Comparison of ENCODE assay signal across 8 cellular contexts in the genomic region with DNA sequence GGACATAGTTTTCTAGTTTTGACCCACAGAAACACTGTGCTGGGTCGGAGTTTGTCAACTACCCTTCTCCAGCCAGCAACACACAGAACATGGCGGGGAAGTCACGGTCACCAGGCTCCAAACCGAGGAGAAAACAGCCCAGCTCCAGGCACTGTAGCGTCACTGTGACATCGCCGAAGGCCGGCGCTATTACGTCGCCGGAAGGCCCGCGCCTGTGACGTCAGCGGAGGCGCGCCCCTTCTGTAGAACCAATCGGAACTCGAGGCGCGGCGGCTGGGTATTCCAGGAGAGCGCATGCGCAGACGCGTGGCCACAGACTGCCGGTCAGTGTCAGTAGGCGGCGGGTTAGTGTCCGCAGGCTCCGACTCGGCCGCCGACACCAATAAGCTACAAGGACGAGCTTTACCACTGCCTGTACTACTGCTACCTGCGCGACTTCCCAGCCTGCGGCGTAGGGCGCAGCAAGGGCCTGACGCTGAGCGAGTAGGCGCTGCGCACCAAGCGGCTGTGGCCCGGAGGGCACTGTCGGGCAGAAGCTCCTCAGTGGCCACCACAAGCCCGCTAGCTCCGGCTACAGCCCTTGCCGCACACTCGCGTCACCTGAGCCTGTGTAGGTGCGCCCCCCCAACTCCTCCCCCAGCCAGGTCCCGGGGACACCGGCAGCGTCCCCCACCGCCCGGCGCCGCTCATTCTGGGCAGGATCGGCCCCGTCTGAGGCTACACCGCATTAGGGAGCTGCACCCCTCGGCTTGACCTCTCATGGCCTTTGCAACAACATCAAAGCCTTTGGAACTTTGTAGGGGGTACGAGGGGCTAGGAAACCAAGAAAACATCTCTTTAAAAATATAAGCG. TPM values are rescaled to one million over a fixed set of nuclear protein-coding genes. Genes with fewer than 3 reads are reported as not detected.
DNase-seq lines count a peak whose midpoint lies in the region; ATAC-seq, FAIRE-seq and TF ChIP-seq lines count a peak whose summit lies in the region.

No MANE protein-coding gene starts in this region.

- FAIRE-seq in astrocyte (lab: Jason Lieb, UNC): no peak

- H3K79me2 ChIP-seq in astrocyte (ENCODE audit: insufficient read depth, low read length): no peaks in the 10 kb centered on the region

- peak overlapping the region; percentile 98 for H3K4me2 ChIP-seq in astrocyte (ENCODE audit: low read length)

- TF ChIP-seq CTCF in astrocyte (IDR thresholded peaks at IDR 0.05; ENCODE audit: insufficient read depth, low read depth, low read length) (no peak), psoas muscle (IDR thresholded peaks at IDR 0.05) (peak; percentile 30)

- no peaks in the 10 kb centered on the region for H3K9me3 Mint-ChIP-seq in astrocyte (ENCODE audit: unreplicated experiment)

- no peaks in the 10 kb centered on the region for H3K9me3 ChIP-seq in astrocyte (ENCODE audit: insufficient read depth, low read depth, low read length)
- H3K9me3 ChIP-seq in right cardiac atrium (ENCODE audit: control insufficient read depth, low read length): no peaks in the 10 kb centered on the region
- H3K9me3 ChIP-seq in psoas muscle: no peaks in the 10 kb centered on the region

- peak overlapping the region; percentile 63 for H3K27ac Mint-ChIP-seq in astrocyte (ENCODE audit: unreplicated experiment)

- intact Hi-C loops in right cardiac atrium (cut with DNase I): no loop called here
- intact Hi-C loops in psoas muscle (cut with DNase I): no loop called here

- peak overlapping the region; percentile 75 for H3K4me3 ChIP-seq in astrocyte (ENCODE audit: insufficient read depth, low read depth, low read length)
- H3K4me3 ChIP-seq in right cardiac atrium (ENCODE audit: low read length): peak overlapping the region; percentile 42
- H3K4me3 ChIP-seq in psoas muscle: peak overlapping the region; percentile 81
- H3K4me3 ChIP-seq in urinary bladder (ENCODE audit: low read depth, low read length): peak overlapping the region; percentile 32

- H3K9ac ChIP-seq in astrocyte (ENCODE audit: low read length): peak overlapping the region; percentile 83

- H3K4me1 Mint-ChIP-seq in astrocyte (ENCODE audit: low read depth, unreplicated experiment): peaks cover 7% of the 10 kb centered on the region

- no peaks in the 10 kb centered on the region for H3K36me3 Mint-ChIP-seq in astrocyte (ENCODE audit: low read depth, unreplicated experiment)

- H3K27ac ChIP-seq in astrocyte (ENCODE audit: low read depth, low read length) (peak overlapping the region; percentile 31), right cardiac atrium (ENCODE audit: low read length) (peak overlapping the region; percentile 92), psoas muscle (peak overlapping the region; percentile 95), urinary bladder (ENCODE audit: low read depth) (peak overlapping the region; percentile 74)

- ATAC-seq in GM18498 (IDR thresholded peaks at IDR 0.05; ENCODE audit: unreplicated experiment) (peak; percentile 92), HG02885 (IDR thresholded peaks at IDR 0.05; ENCODE audit: poor library complexity, unreplicated experiment) (peak; percentile 90), right cardiac atrium (peak; percentile 98 to 99), psoas muscle (peak; percentile 97 to 99 (median 98))

- 2% methylated on average over 67 of the region's 67 CpGs for WGBS in right cardiac atrium
- 1 to 3% (median 1%) methylated on average over 59 to 67 of the region's 67 CpGs for WGBS in psoas muscle, 3 donors
- WGBS in urinary bladder: 1% methylated on average over 67 of the region's 67 CpGs

- no peaks in the 10 kb centered on the region for H3K27me3 Mint-ChIP-seq in astrocyte (ENCODE audit: low read depth, unreplicated experiment)

- H3K4me3 Mint-ChIP-seq in astrocyte (ENCODE audit: unreplicated experiment): peak overlapping the region; percentile 78

- H3K36me3 ChIP-seq in astrocyte (ENCODE audit: insufficient read depth, low read length): no peaks in the 10 kb centered on the region
- no peaks in the 10 kb centered on the region for H3K36me3 ChIP-seq in psoas muscle (ENCODE audit: insufficient read depth in 1 of 2, low read depth in 1 of 2)
- no peaks in the 10 kb centered on the region for H3K36me3 ChIP-seq in urinary bladder (ENCODE audit: insufficient read depth)

- no peaks in the 10 kb centered on the region for H3K27me3 ChIP-seq in astrocyte (ENCODE audit: insufficient read depth, low read length)
- H3K27me3 ChIP-seq in right cardiac atrium (ENCODE audit: control insufficient read depth, insufficient read depth): no peaks in the 10 kb centered on the region
- H3K27me3 ChIP-seq in psoas muscle (ENCODE audit: insufficient read depth in 3 of 3, low read length in 2 of 3): no peaks in the 10 kb centered on the region

- no peaks in the 10 kb centered on the region for H4K20me1 ChIP-seq in astrocyte (ENCODE audit: insufficient read depth, low read length)

- H3K4me1 ChIP-seq in astrocyte (ENCODE audit: insufficient read depth, low read length): no peaks in the 10 kb centered on the region
- H3K4me1 ChIP-seq in right cardiac atrium (ENCODE audit: control insufficient read depth, insufficient read depth, low read length): no peaks in the 10 kb centered on the region
- H3K4me1 ChIP-seq in psoas muscle: no peaks in the 10 kb centered on the region
- H3K4me1 ChIP-seq in urinary bladder (ENCODE audit: insufficient read depth): no peaks in the 10 kb centered on the region

- DNase-seq in NCI-H187 treated with DMSO at 0.1 percent for 48 hours (lab: John Stamatoyannopoulos, UW): peak; percentile 83
- DNase-seq in T-helper 9 cell: peak; percentile 84
- DNase-seq in astrocyte (ENCODE audit: low read depth): peak; percentile 82
- DNase-seq in right cardiac atrium: peak; percentile 99 to 100 (median 99)
- DNase-seq in psoas muscle: peak; percentile 99 to 100

- peak overlapping the region; percentile 99 for H2AFZ ChIP-seq in astrocyte (ENCODE audit: low read depth, low read length)

RNA-seq across cellular contexts. Expression of a gene that starts 35.1 kb away (rescaled TPM):
- total RNA-seq in astrocyte (1.7 and 2.7 TPM in 2 replicates), right cardiac atrium (10 to 100 TPM; 20.6 to 25.2 (median 23.4) TPM), psoas muscle (1 to 10 TPM in 2 of 4 donors, under 1 TPM in 2; 0.66 to 1.9 (median 1.1) TPM), urinary bladder (0.58 TPM)
- polyA plus RNA-seq in right cardiac atrium (52.8 TPM), psoas muscle (1 to 10 TPM in 1 of 3 donors, under 1 TPM in 2; 0.48 to 5.4 (median 0.49) TPM), urinary bladder (3.0 TPM)

Comparison
In these comparisons a context has a peak if more than half of its experiments do, and no peak if none do; other contexts are left out.
1. Peak in every context shown above with its lines: DNase-seq, ATAC-seq, H3K4me3 ChIP-seq and H3K27ac ChIP-seq.
2. H3K27ac ChIP-seq: peak in every context shown above with its lines; median percentile 95 in psoas muscle; 92 in right cardiac atrium; 74 in urinary bladder; 31 in astrocyte.